Comparison of ENCODE assay signal across 9 cellular contexts in genomic region chr3:182925330-182925943, GRCh38. TPM values are rescaled to one million over a fixed set of nuclear protein-coding genes. Genes with fewer than 3 reads are reported as not detected.
DNase-seq lines count a peak whose midpoint lies in the region; ATAC-seq, FAIRE-seq and TF ChIP-seq lines count a peak whose summit lies in the region.
"Had no signal": no experiment of that assay in that cellular context is flagged by ENCODE, and none has a peak within 500 bp of the region (broad histone marks: within the 10 kb centered on the region; RNA-seq: fewer than 3 reads in every experiment).

No MANE protein-coding gene starts in this region.

- H3K27me3 ChIP-seq in K562 (ENCODE audit: control insufficient read depth in 2 of 2, insufficient read depth in 2 of 2, low read length in 2 of 2) = no peaks in the 10 kb centered on the region
- H3K27me3 ChIP-seq in hepatocyte = no peaks in the 10 kb centered on the region
- H3K27me3 ChIP-seq in body of pancreas = no peaks in the 10 kb centered on the region
- H3K27me3 ChIP-seq: SJSA1 had no signal

- H3K9ac ChIP-seq in K562 (ENCODE audit: insufficient read depth in 1 of 2, low read depth in 2 of 2, low read length in 2 of 2) = no peak overlapping the region

- H3K36me3 ChIP-seq in K562 (ENCODE audit: control insufficient read depth, insufficient read depth, low read length) (peaks cover 16% of the 10 kb centered on the region; the same call in 2 of the 3 replicates), hepatocyte (replicated peaks; ENCODE audit: insufficient read depth, low read depth) (no peaks in the 10 kb centered on the region), body of pancreas (replicated peaks in 1 of 2; ENCODE audit: insufficient read depth in 1 of 2, low read depth in 2 of 2) (no peaks in the 10 kb centered on the region)
- H3K36me3 ChIP-seq: SJSA1 had no signal

- no peaks in the 10 kb centered on the region for H3K9me2 ChIP-seq in hepatocyte (replicated peaks; ENCODE audit: insufficient read depth)

- DNase-seq in AG08395 (ENCODE audit: low spot score) = peak; percentile 57
- DNase-seq in GM19238 (ENCODE audit: insufficient read length, low spot score) = peak; percentile 26
- no peak for DNase-seq in K562 (ENCODE audit: extremely low read depth in 1 of 4, low spot score in 3 of 4)
- DNase-seq in activated naive CD4-positive, alpha-beta T cell treated with anti-CD3 and anti-CD28 coated beads, Interleukin-2, amount 50 U/mL, for 72 hours (ENCODE audit: low spot score in 2 of 2) = no peak
- DNase-seq in hepatocyte (ENCODE audit: low spot score) = no peak
- no peak for DNase-seq in body of pancreas
- no peak for DNase-seq in GF-D8 (lab: John Stamatoyannopoulos, UW)

- 100% methylated on average over 4 of the region's 4 CpGs for WGBS in K562 (ENCODE audit: insufficient coverage, low coverage, missing lambda C conversion rate)
- 95% methylated on average over 4 of the region's 4 CpGs for WGBS in hepatocyte (ENCODE audit: low lambda C conversion rate, missing lambda C conversion rate)
- 75 to 93% methylated on average over 4 of the region's 4 CpGs for WGBS in body of pancreas, 2 donors

- H3K4me2 ChIP-seq in K562 (ENCODE audit: insufficient read depth, low read length) = no peak overlapping the region
- no peak overlapping the region for H3K4me2 ChIP-seq in hepatocyte

- POLR2A ChIA-PET in K562 (lab: Yijun Ruan, JAX) = interaction anchor here (0.7 to 1.7 kb wide), 2 partner anchors 11 to 222 kb away, joined by 3 to 5 read pairs; no protein-coding TSS in a partner anchor

- H3K9me3 Mint-ChIP-seq in activated naive CD4-positive, alpha-beta T cell treated with anti-CD3 and anti-CD28 coated beads, Interleukin-2, amount 50 U/mL, for 72 hours = peaks cover 0 to 5% of the 10 kb centered on the region in 2 donors

- H4K20me1 ChIP-seq in K562 (replicated peaks; ENCODE audit: control insufficient read depth, insufficient read depth, low read length) (no peaks in the 10 kb centered on the region), hepatocyte (ENCODE audit: insufficient read depth, poor library complexity, severe bottlenecking) (no peaks in the 10 kb centered on the region)

- peaks cover 8% of the 10 kb centered on the region; the same call in 1 of the 3 replicates for H3K79me2 ChIP-seq in K562 (ENCODE audit: control insufficient read depth, insufficient read depth, low read length)
- H3K79me2 ChIP-seq in hepatocyte = no peaks in the 10 kb centered on the region

- no peak for TF ChIP-seq RAD21 in K562 (CRISPR knock-in tag; conservative IDR thresholded peaks at IDR 0.05 in 1 of 2, IDR thresholded peaks at IDR 0.05 in 1 of 2)

- H3K27ac ChIP-seq in K562 (ENCODE audit: extremely low read depth, low read depth, low read length) (no peak overlapping the region), hepatocyte (no peak overlapping the region), body of pancreas (no peak overlapping the region)
- H3K27ac ChIP-seq: SJSA1 had no signal

- in situ Hi-C loops in K562 (cut with MboI) = no loop called here

- intact Hi-C loops in K562 (cut with micrococcal nuclease) = no loop called here
- intact Hi-C loops in body of pancreas (cut with DNase I) = no loop called here

- H2AFZ ChIP-seq in K562 (ENCODE audit: low read depth, low read length) (no peak overlapping the region), hepatocyte (no peak overlapping the region)

- H3K4me1 ChIP-seq in K562 (replicated peaks in 1 of 2; ENCODE audit: control insufficient read depth in 2 of 2, insufficient read depth in 2 of 2, low read length in 2 of 2) (peaks cover 0 to 29% of the 10 kb centered on the region in 2 experiments; a peak in 4 of 5 replicates), hepatocyte (ENCODE audit: insufficient read depth) (peaks cover 2% of the 10 kb centered on the region), body of pancreas (peaks cover 11% of the 10 kb centered on the region)
- H3K4me1 ChIP-seq: SJSA1 had no signal

- CTCF ChIA-PET in K562 (lab: Yijun Ruan, JAX; ENCODE audit: low intra/inter-chr PET ratio) = no interaction called here

- TF ChIP-seq EP300 in K562 (IDR thresholded peaks at IDR 0.05; ENCODE audit: low read length) = no peak

- H3K4me3 ChIP-seq in K562 (no peak overlapping the region), hepatocyte (no peak overlapping the region), body of pancreas (no peak overlapping the region)
- H3K4me3 ChIP-seq: SJSA1 had no signal

- H3K9me3 ChIP-seq in K562 (replicated peaks; ENCODE audit: control insufficient read depth, insufficient read depth, low read depth, low read length) (0 out of 2 replicates have a peak, but pooled peaks cover 4% of the 10 kb centered on the region), hepatocyte (ENCODE audit: low read depth) (no peaks in the 10 kb centered on the region), body of pancreas (no peaks in the 10 kb centered on the region)
- H3K9me3 ChIP-seq: SJSA1 had no signal

- no peak overlapping the region for H3K27ac Mint-ChIP-seq in activated naive CD4-positive, alpha-beta T cell treated with anti-CD3 and anti-CD28 coated beads, Interleukin-2, amount 50 U/mL, for 72 hours

- no TSS peak for BruUV-seq in K562 (replicated peaks; lab: Mats Ljungman, UMichigan)

- H3K36me3 Mint-ChIP-seq in activated naive CD4-positive, alpha-beta T cell treated with anti-CD3 and anti-CD28 coated beads, Interleukin-2, amount 50 U/mL, for 72 hours = peaks cover 5 to 11% of the 10 kb centered on the region in 2 donors

- no peaks in the 10 kb centered on the region for H3K9me1 ChIP-seq in K562 (ENCODE audit: control insufficient read depth, insufficient read depth, low read length)

- TF ChIP-seq CTCF in K562 (IDR thresholded peaks at IDR 0.05 in 2 of 3, conservative IDR thresholded peaks at IDR 0.05 in 1 of 3; ENCODE audit: insufficient read depth in 2 of 3, low read depth in 1 of 3, low read length in 3 of 3) = no peak
- no peak for TF ChIP-seq CTCF in hepatocyte (IDR thresholded peaks at IDR 0.05; ENCODE audit: poor library complexity)
- TF ChIP-seq CTCF in body of pancreas (IDR thresholded peaks at IDR 0.05) = no peak

- no peak for TF ChIP-seq POLR2A in K562 (conservative IDR thresholded peaks at IDR 0.05)
- no peak for TF ChIP-seq POLR2A in body of pancreas (IDR thresholded peaks at IDR 0.05)

- ATAC-seq in HG03060 (IDR thresholded peaks at IDR 0.05; ENCODE audit: low read depth, unreplicated experiment) = peak; percentile 94
- ATAC-seq in K562 = no peak
- no peak for ATAC-seq in activated naive CD4-positive, alpha-beta T cell treated with anti-CD3 and anti-CD28 coated beads, Interleukin-2, amount 50 U/mL, for 72 hours
- no peak for ATAC-seq in body of pancreas

- no peak for FAIRE-seq in K562 (lab: Jason Lieb, UNC)

TF ChIP-seq in K562, 482 proteins besides CTCF, POLR2A, EP300 and RAD21 (continues in another document):
- TF ChIP-seq YY1 (IDR thresholded peaks at IDR 0.05; ENCODE audit: borderline replicate concordance in 1 of 3, control insufficient read depth in 1 of 3, extremely low read depth in 1 of 3, insufficient read depth in 3 of 3, insufficient read length in 1 of 3, insufficient replicate concordance in 2 of 3, low read depth in 1 of 3, low read length in 2 of 3) = peak in 2 of 3 experiments; percentile 48 to 59
- 0 out of 2 replicates have a peak, but pooled peaks have one; percentile 12 for TF ChIP-seq C11orf30 (IDR thresholded peaks at IDR 0.05; ENCODE audit: low read depth)
- TF ChIP-seq ZNF316 (IDR thresholded peaks at IDR 0.05) = 0 out of 2 replicates have a peak, but pooled peaks have one; percentile 12
- no peak for TF ChIP-seq LEF1 (IDR thresholded peaks at IDR 0.05)
- TF ChIP-seq ZNF197 (CRISPR knock-in tag; IDR thresholded peaks at IDR 0.05; ENCODE audit: low read depth) = no peak
- TF ChIP-seq MAFK (IDR thresholded peaks at IDR 0.05; ENCODE audit: low read length) = 0 out of 2 replicates have a peak, but pooled peaks have one; percentile 5

RNA-seq across cellular contexts. Expression of gene DCUN1D1, which starts 54.9 kb away (rescaled TPM):
- total RNA-seq in K562 (2011; cell fraction: chromatin; rRNA removed; ENCODE audit: low replicate concordance) = 8.7 and 44.1 TPM in 2 replicates
- 2.3 and 4.2 TPM in 2 replicates for total RNA-seq in K562 (2011; cell fraction: nucleolus; rRNA removed)
- total RNA-seq in K562 (2011; cell fraction: nucleoplasm; rRNA removed) = 9.3 and 20.2 TPM in 2 replicates
- total RNA-seq in K562 (2014; rRNA removed) = 11.4 and 24.7 TPM in 2 replicates
- 36.0 and 43.2 TPM in 2 replicates for total RNA-seq in K562 (2014; rRNA removed; fragmentation: Illumina TruSeq; extraction: Trizol)
- 25.1 and 28.2 TPM in 2 replicates for total RNA-seq in K562 (2015; rRNA removed; fragmentation: Illumina TruSeq; extraction: Trizol)
- total RNA-seq in K562 (2021) = 38.5 and 39.7 TPM in 2 replicates
- polyA plus RNA-seq in K562 (2011; rRNA removed) = 23.3 and 27.7 TPM in 2 replicates
- polyA plus RNA-seq in K562 (2011; cell fraction: cytosol; rRNA removed) = 1.8 and 5.1 TPM in 2 replicates
- polyA plus RNA-seq in K562 (2011; cell fraction: nucleus; rRNA removed) = 5.1 and 9.7 TPM in 2 replicates
- polyA plus RNA-seq in K562 (2012) = 16.6 and 23.8 TPM in 2 replicates
- 27.3 and 31.5 TPM in 2 replicates for polyA plus RNA-seq in K562 (2014; fragmentation: Illumina TruSeq; extraction: Trizol)
- 10 to 100 TPM; 24.9 to 46.8 TPM for polyA plus RNA-seq in K562 (2014; fragmentation: Nextera tagmentation; extraction: Ambion mirVana)
- polyA plus RNA-seq in K562 (2014; rRNA removed) = 20.1 and 20.3 TPM in 2 replicates
- 78.5 and 91.3 TPM in 2 replicates for polyA minus RNA-seq in K562 (2011; rRNA and poly(A)+ RNA removed)
- 18.5 and 19.9 TPM in 2 replicates for polyA minus RNA-seq in K562 (2011; cell fraction: cytosol; rRNA and poly(A)+ RNA removed)
- 7.5 and 12.6 TPM in 2 replicates for polyA minus RNA-seq in K562 (2011; cell fraction: nucleus; rRNA and poly(A)+ RNA removed)
- total RNA-seq in activated naive CD4-positive, alpha-beta T cell treated with anti-CD3 and anti-CD28 coated beads, Interleukin-2, amount 50 U/mL, for 72 hours = 10 to 100 TPM; 30.6 to 50.2 TPM
- 41.5 and 49.2 TPM in 2 replicates for total RNA-seq in hepatocyte
- 22.2 and 23.8 TPM in 2 replicates for polyA plus RNA-seq in hepatocyte
- total RNA-seq in body of pancreas = 10 to 100 TPM in 1 of 2 donors, 1 to 10 TPM in 1; 4.6 to 10.9 TPM

Comparison
In these comparisons a context has a peak if more than half of its experiments do, and no peak if none do; other contexts are left out.
1. DNase-seq: peak in AG08395 (single experiment) and GM19238 (single experiment); none in K562 (0 of 4), activated naive CD4-positive, alpha-beta T cell treated with anti-CD3 and anti-CD28 coated beads, Interleukin-2, amount 50 U/mL, for 72 hours (0 of 2), hepatocyte (single experiment), body of pancreas (0 of 4) and GF-D8 (single experiment).